In genomic region chrX:139889760-139890159, GRCh38 we compare ENCODE assay signal across 16 cellular contexts. TPM values are rescaled to one million over a fixed set of nuclear protein-coding genes. Genes with fewer than 3 reads are reported as not detected.
A peak's percentile ranks its signal among the peaks of the same experiment; 100 is the strongest.
DNase-seq lines count a peak whose midpoint lies in the region; TF ChIP-seq lines count a peak whose summit lies in the region.
"Had no signal": no experiment of that assay in that cellular context is flagged by ENCODE, and none has a peak within 500 bp of the region (broad histone marks: within the 10 kb centered on the region; RNA-seq: fewer than 3 reads in every experiment).

No MANE protein-coding gene starts in this region.

- H3K4me2 ChIP-seq in mesenchymal stem cell (ENCODE audit: low read length, poor library complexity, severe bottlenecking), result no peak overlapping the region

- no CpG with 5 or more reads among the region's 1 CpG for WGBS in mesenchymal stem cell

- no peaks in the 10 kb centered on the region for H3K27me3 ChIP-seq in mesenchymal stem cell (ENCODE audit: control insufficient read depth in 1 of 2, insufficient read depth in 1 of 2, low read length in 2 of 2)
- H3K27me3 ChIP-seq: sigmoid colon had no signal

- CTCF ChIA-PET in activated naive CD4-positive, alpha-beta T cell treated with anti-CD3 and anti-CD28 coated beads for 36 hours (lab: Charles Lee), result no interaction called here

- no peaks in the 10 kb centered on the region for H3K9me3 ChIP-seq in mesenchymal stem cell (ENCODE audit: control insufficient read depth, low read length)
- H3K9me3 ChIP-seq: HAP-1, sigmoid colon had no signal

- no peak overlapping the region for H3K14ac ChIP-seq in mesenchymal stem cell (ENCODE audit: low read length in 2 of 2)

- no peak overlapping the region for H2BK15ac ChIP-seq in mesenchymal stem cell (ENCODE audit: low read depth, poor library complexity, severe bottlenecking)

- no peaks in the 10 kb centered on the region for H3K36me3 ChIP-seq in mesenchymal stem cell (ENCODE audit: control insufficient read depth in 1 of 2, insufficient read depth in 2 of 2, low read depth in 1 of 2, low read length in 2 of 2)
- H3K36me3 ChIP-seq: HAP-1, sigmoid colon had no signal

- no peak overlapping the region for H3K23ac ChIP-seq in mesenchymal stem cell (ENCODE audit: low read length in 2 of 2)

- H3K4me1 ChIP-seq in mesenchymal stem cell (ENCODE audit: control insufficient read depth, insufficient read depth, low read depth, low read length), result no peaks in the 10 kb centered on the region
- H3K4me1 ChIP-seq: sigmoid colon had no signal

- peaks cover 4% of the 10 kb centered on the region for H3K36me3 Mint-ChIP-seq in activated naive CD4-positive, alpha-beta T cell treated with anti-CD3 and anti-CD28 coated beads for 36 hours (ENCODE audit: low read depth)

- peak overlapping the region; percentile 14 for H3K27ac ChIP-seq in mesenchymal stem cell (ENCODE audit: low read length, poor library complexity, severe bottlenecking)
- H3K27ac ChIP-seq: sigmoid colon had no signal

- H2AFZ ChIP-seq in mesenchymal stem cell (ENCODE audit: low read depth, low read length), result no peak overlapping the region

- no peak overlapping the region for H3K27ac Mint-ChIP-seq in activated naive CD4-positive, alpha-beta T cell treated with anti-CD3 and anti-CD28 coated beads for 36 hours
- H3K27ac Mint-ChIP-seq: type B pancreatic cell had no signal

- H4K8ac ChIP-seq in mesenchymal stem cell (ENCODE audit: low read length), result no peak overlapping the region

- H3K79me1 ChIP-seq in mesenchymal stem cell (replicated peaks; ENCODE audit: low read length, poor library complexity, severe bottlenecking), result no peaks in the 10 kb centered on the region

- no peak overlapping the region for H2AK5ac ChIP-seq in mesenchymal stem cell (ENCODE audit: low read length, severe bottlenecking)

- no peak overlapping the region for H2BK12ac ChIP-seq in mesenchymal stem cell (ENCODE audit: low read length in 2 of 2)

- DNase-seq in DMS79 (lab: John Stamatoyannopoulos, UW), result peak; percentile 13
- DNase-seq in M059J (ENCODE audit: low read depth), result peak; percentile 61
- DNase-seq in cardiac fibroblast (ENCODE audit: low read depth in 2 of 2), result peak; percentile 29 to 44
- DNase-seq in mesenchymal stem cell, result peak; percentile 34
- no peak for DNase-seq in DMS 273 treated with DMSO at 0.1 percent for 48 hours (lab: John Stamatoyannopoulos, UW)
- DNase-seq in GM20000 (ENCODE audit: low spot score), result no peak
- DNase-seq in activated naive CD4-positive, alpha-beta T cell treated with anti-CD3 and anti-CD28 coated beads for 36 hours, result no peak
- DNase-seq in NCI-H2196 (lab: John Stamatoyannopoulos, UW; ENCODE audit: unreplicated experiment), result no peak
- DNase-seq: activated CD8-positive, alpha-beta memory T cell treated with anti-CD3 and anti-CD28 coated beads for 24 hours; C1 segment of cervical spinal cord; NCI-H1694 treated with DMSO at 0.1 percent for 48 hours; NCI-H526 treated with DMSO at 0.1 percent for 48 hours; sigmoid colon; stimulated activated CD4-positive, alpha-beta T cell treated with anti-CD3 and anti-CD28 coated beads, Interleukin-4, amount 100 ng/mL, for 4 hours had no signal

- no peak overlapping the region for H3K9ac ChIP-seq in mesenchymal stem cell (ENCODE audit: low read length)

- no peak overlapping the region for H3K18ac ChIP-seq in mesenchymal stem cell (ENCODE audit: low read depth in 1 of 2, low read length in 2 of 2)

- H2BK5ac ChIP-seq in mesenchymal stem cell (ENCODE audit: low read depth, low read length, poor library complexity, severe bottlenecking), result no peak overlapping the region

- H3K9me3 Mint-ChIP-seq in activated naive CD4-positive, alpha-beta T cell treated with anti-CD3 and anti-CD28 coated beads for 36 hours, result no peaks in the 10 kb centered on the region

- H3K4me3 ChIP-seq in cardiac fibroblast (replicated peaks in 1 of 2; ENCODE audit: low read depth in 2 of 2, low read length in 2 of 2) (no peak overlapping the region), mesenchymal stem cell (ENCODE audit: insufficient read depth in 1 of 2, low read depth in 1 of 2, low read length in 2 of 2) (no peak overlapping the region)
- H3K4me3 ChIP-seq: HAP-1, sigmoid colon had no signal

- H4K91ac ChIP-seq in mesenchymal stem cell (ENCODE audit: low read length), result no peak overlapping the region

- H3K4me3 Mint-ChIP-seq in activated naive CD4-positive, alpha-beta T cell treated with anti-CD3 and anti-CD28 coated beads for 36 hours, result no peak overlapping the region
- H3K4me3 Mint-ChIP-seq: type B pancreatic cell had no signal

- intact Hi-C loops in activated naive CD4-positive, alpha-beta T cell treated with anti-CD3 and anti-CD28 coated beads for 36 hours (cut with micrococcal nuclease), result no loop called here

- H3K4ac ChIP-seq in mesenchymal stem cell (ENCODE audit: low read depth in 1 of 2, low read length in 2 of 2), result no peak overlapping the region

- TF ChIP-seq CTCF in cardiac fibroblast (IDR thresholded peaks at IDR 0.05; ENCODE audit: low read depth, low read length) (no peak), GM20000 (IDR thresholded peaks at IDR 0.05; ENCODE audit: extremely low read depth, missing control alignments) (no peak)

- no peaks in the 10 kb centered on the region for H3K27me3 Mint-ChIP-seq in activated naive CD4-positive, alpha-beta T cell treated with anti-CD3 and anti-CD28 coated beads for 36 hours (ENCODE audit: low read depth)
- H3K27me3 Mint-ChIP-seq: type B pancreatic cell had no signal

- no peak overlapping the region for H2BK120ac ChIP-seq in mesenchymal stem cell (ENCODE audit: low read depth, low read length)

- peaks cover 42% of the 10 kb centered on the region for H3K4me1 Mint-ChIP-seq in activated naive CD4-positive, alpha-beta T cell treated with anti-CD3 and anti-CD28 coated beads for 36 hours (ENCODE audit: low read depth)

RNA-seq across cellular contexts. Expression of gene ATP11C, which starts 43.1 kb away (rescaled TPM):
- total RNA-seq in M059J (2014; rRNA removed; shearing (Covaris generic)), result 41.0 and 46.3 TPM in 2 replicates
- 18.8 TPM for polyA plus RNA-seq in mesenchymal stem cell (2013, experiment 1 of 2)
- polyA plus RNA-seq in mesenchymal stem cell (2013, experiment 2 of 2), result 20.2 TPM
- total RNA-seq in activated naive CD4-positive, alpha-beta T cell treated with anti-CD3 and anti-CD28 coated beads for 36 hours, result 10 to 100 TPM; 18.3 to 20.8 TPM

Comparison
In these comparisons a context has a peak if more than half of its experiments do, and no peak if none do; other contexts are left out.
1. DNase-seq: peak in DMS79 (single experiment), M059J (single experiment), cardiac fibroblast (2 of 2) and mesenchymal stem cell (single experiment); none in DMS 273 treated with DMSO at 0.1 percent for 48 hours (single experiment), GM20000 (single experiment), activated naive CD4-positive, alpha-beta T cell treated with anti-CD3 and anti-CD28 coated beads for 36 hours (single experiment) and NCI-H2196 (single experiment).